Comparison of ENCODE assay signal across 1 cellular context in genomic region chr4:99893991-99894981, GRCh38.
TF ChIP-seq lines count a peak whose summit lies in the region.

Gene LAMTOR3 (minus strand): TSS chr4:99894427. CDS start chr4:99893963, 464 bp downstream.

TF ChIP-seq in GM12878, 131 proteins besides CTCF, POLR2A, EP300 and RAD21 (continued from another document and continues in another):
- TF ChIP-seq EED (IDR thresholded peaks at IDR 0.05; ENCODE audit: low read depth) (no peak), SUZ12 (IDR thresholded peaks at IDR 0.05; ENCODE audit: unreplicated experiment) (no peak), BCL11A (IDR thresholded peaks at IDR 0.05; ENCODE audit: low read depth, low read length) (no peak), RCOR1 (conservative IDR thresholded peaks at IDR 0.05; ENCODE audit: low read depth, low read length) (no peak), JUND (IDR thresholded peaks at IDR 0.05; ENCODE audit: low read depth, low read length) (no peak; the same call in 1 of the 2 replicates), CBX5 (IDR thresholded peaks at IDR 0.05; ENCODE audit: low read depth) (no peak), HDAC6 (IDR thresholded peaks at IDR 0.05; ENCODE audit: unreplicated experiment) (no peak), FOXK2 (IDR thresholded peaks at IDR 0.05) (no peak), RBBP5 (conservative IDR thresholded peaks at IDR 0.05) (no peak), RELA (IDR thresholded peaks at IDR 0.05; ENCODE audit: borderline replicate concordance, partially characterized antibody) (no peak), CBFB (IDR thresholded peaks at IDR 0.05; ENCODE audit: low read depth) (no peak), NBN (IDR thresholded peaks at IDR 0.05) (no peak), HCFC1 (IDR thresholded peaks at IDR 0.05; ENCODE audit: low read length) (peak; percentile 72), ZNF622 (IDR thresholded peaks at IDR 0.05) (no peak), TCF3 (IDR thresholded peaks at IDR 0.05; ENCODE audit: borderline replicate concordance, insufficient read depth, low read depth, low read length) (no peak), POLR2AphosphoS5 (IDR thresholded peaks at IDR 0.05; ENCODE audit: low read length) (peak; percentile 83), RAD51 (IDR thresholded peaks at IDR 0.05) (peak; percentile 88), ZNF24 (IDR thresholded peaks at IDR 0.05) (no peak), ZNF217 (IDR thresholded peaks at IDR 0.05) (no peak), E2F4 (IDR thresholded peaks at IDR 0.05; ENCODE audit: low read depth, low read length) (no peak), SPI1 (IDR thresholded peaks at IDR 0.05; ENCODE audit: borderline replicate concordance, insufficient read depth, low read depth, low read length) (no peak), FOXM1 (IDR thresholded peaks at IDR 0.05; ENCODE audit: low read depth, low read length) (no peak), NR2F1 (conservative IDR thresholded peaks at IDR 0.05) (no peak), ZNF384 (IDR thresholded peaks at IDR 0.05; ENCODE audit: borderline replicate concordance, low read depth, low read length) (no peak), PAX5 (IDR thresholded peaks at IDR 0.05; ENCODE audit: borderline replicate concordance, low read depth, low read length) (no peak), CUX1 (IDR thresholded peaks at IDR 0.05; ENCODE audit: insufficient replicate concordance, low read depth, low read length) (no peak), FOS (IDR thresholded peaks at IDR 0.05; ENCODE audit: borderline replicate concordance, extremely low read depth, insufficient read length) (no peak), CBX3 (IDR thresholded peaks at IDR 0.05; ENCODE audit: borderline replicate concordance, low read depth) (no peak), KAT2A (conservative IDR thresholded peaks at IDR 0.05; ENCODE audit: control insufficient read depth, low read depth, low read length) (no peak), NR2C1 (IDR thresholded peaks at IDR 0.05) (peak; percentile 97), SIX5 (IDR thresholded peaks at IDR 0.05; ENCODE audit: low read depth, low read length, severe bottlenecking) (peak; percentile 47), GABPA (IDR thresholded peaks at IDR 0.05; ENCODE audit: low read depth) (peak; percentile 93), YY1 (IDR thresholded peaks at IDR 0.05; ENCODE audit: low read depth, low read length) (0 out of 2 replicates have a peak, but pooled peaks have one; percentile 8), TAF1 (IDR thresholded peaks at IDR 0.05; ENCODE audit: borderline replicate concordance, low read depth, low read length) (no peak), MYC (IDR thresholded peaks at IDR 0.05; ENCODE audit: insufficient read depth, insufficient read length, insufficient replicate concordance, low read length, severe bottlenecking) (no peak), STAT3 (IDR thresholded peaks at IDR 0.05; ENCODE audit: low read depth, low read length) (no peak), IKZF2 (IDR thresholded peaks at IDR 0.05) (no peak), TBL1XR1 (IDR thresholded peaks at IDR 0.05; ENCODE audit: low read depth, low read length) (0 out of 2 replicates have a peak, but pooled peaks have one; percentile 77), USF2 (IDR thresholded peaks at IDR 0.05; ENCODE audit: borderline replicate concordance, low read depth, low read length) (peak; percentile 83), NFYA (IDR thresholded peaks at IDR 0.05; ENCODE audit: borderline replicate concordance, low read depth, low read length) (no peak), POLR2AphosphoS2 (IDR thresholded peaks at IDR 0.05; ENCODE audit: low read depth, low read length) (no peak; the same call in none of the 2 replicates), RFX5 (IDR thresholded peaks at IDR 0.05; ENCODE audit: low read depth, low read length) (no peak), ETV6 (conservative IDR thresholded peaks at IDR 0.05 in 1 of 2, IDR thresholded peaks at IDR 0.05 in 1 of 2; ENCODE audit: borderline replicate concordance in 1 of 2, low read depth in 1 of 2) (0 out of 4 replicates have a peak, but pooled peaks of 1 of the 2 experiments have one; percentile 39), CHD2 (IDR thresholded peaks at IDR 0.05; ENCODE audit: borderline replicate concordance, low read depth, low read length) (peak; percentile 59; the same call in 1 of the 2 replicates), LARP7 (IDR thresholded peaks at IDR 0.05) (no peak)
- TF ChIP-seq, protein P1, sequence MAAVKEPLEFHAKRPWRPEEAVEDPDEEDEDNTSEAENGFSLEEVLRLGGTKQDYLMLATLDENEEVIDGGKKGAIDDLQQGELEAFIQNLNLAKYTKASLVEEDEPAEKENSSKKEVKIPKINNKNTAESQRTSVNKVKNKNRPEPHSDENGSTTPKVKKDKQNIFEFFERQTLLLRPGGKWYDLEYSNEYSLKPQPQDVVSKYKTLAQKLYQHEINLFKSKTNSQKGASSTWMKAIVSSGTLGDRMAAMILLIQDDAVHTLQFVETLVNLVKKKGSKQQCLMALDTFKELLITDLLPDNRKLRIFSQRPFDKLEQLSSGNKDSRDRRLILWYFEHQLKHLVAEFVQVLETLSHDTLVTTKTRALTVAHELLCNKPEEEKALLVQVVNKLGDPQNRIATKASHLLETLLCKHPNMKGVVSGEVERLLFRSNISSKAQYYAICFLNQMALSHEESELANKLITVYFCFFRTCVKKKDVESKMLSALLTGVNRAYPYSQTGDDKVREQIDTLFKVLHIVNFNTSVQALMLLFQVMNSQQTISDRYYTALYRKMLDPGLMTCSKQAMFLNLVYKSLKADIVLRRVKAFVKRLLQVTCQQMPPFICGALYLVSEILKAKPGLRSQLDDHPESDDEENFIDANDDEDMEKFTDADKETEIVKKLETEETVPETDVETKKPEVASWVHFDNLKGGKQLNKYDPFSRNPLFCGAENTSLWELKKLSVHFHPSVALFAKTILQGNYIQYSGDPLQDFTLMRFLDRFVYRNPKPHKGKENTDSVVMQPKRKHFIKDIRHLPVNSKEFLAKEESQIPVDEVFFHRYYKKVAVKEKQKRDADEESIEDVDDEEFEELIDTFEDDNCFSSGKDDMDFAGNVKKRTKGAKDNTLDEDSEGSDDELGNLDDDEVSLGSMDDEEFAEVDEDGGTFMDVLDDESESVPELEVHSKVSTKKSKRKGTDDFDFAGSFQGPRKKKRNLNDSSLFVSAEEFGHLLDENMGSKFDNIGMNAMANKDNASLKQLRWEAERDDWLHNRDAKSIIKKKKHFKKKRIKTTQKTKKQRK (IDR thresholded peaks at IDR 0.05; ENCODE audit: low read depth, low read length): no peak
- TF ChIP-seq, protein P2, sequence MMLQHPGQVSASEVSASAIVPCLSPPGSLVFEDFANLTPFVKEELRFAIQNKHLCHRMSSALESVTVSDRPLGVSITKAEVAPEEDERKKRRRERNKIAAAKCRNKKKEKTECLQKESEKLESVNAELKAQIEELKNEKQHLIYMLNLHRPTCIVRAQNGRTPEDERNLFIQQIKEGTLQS (IDR thresholded peaks at IDR 0.05; ENCODE audit: borderline replicate concordance, extremely low read depth, low read depth, low read length): peak; percentile 69; the same call in 1 of the 2 replicates
- TF ChIP-seq, protein P3, sequence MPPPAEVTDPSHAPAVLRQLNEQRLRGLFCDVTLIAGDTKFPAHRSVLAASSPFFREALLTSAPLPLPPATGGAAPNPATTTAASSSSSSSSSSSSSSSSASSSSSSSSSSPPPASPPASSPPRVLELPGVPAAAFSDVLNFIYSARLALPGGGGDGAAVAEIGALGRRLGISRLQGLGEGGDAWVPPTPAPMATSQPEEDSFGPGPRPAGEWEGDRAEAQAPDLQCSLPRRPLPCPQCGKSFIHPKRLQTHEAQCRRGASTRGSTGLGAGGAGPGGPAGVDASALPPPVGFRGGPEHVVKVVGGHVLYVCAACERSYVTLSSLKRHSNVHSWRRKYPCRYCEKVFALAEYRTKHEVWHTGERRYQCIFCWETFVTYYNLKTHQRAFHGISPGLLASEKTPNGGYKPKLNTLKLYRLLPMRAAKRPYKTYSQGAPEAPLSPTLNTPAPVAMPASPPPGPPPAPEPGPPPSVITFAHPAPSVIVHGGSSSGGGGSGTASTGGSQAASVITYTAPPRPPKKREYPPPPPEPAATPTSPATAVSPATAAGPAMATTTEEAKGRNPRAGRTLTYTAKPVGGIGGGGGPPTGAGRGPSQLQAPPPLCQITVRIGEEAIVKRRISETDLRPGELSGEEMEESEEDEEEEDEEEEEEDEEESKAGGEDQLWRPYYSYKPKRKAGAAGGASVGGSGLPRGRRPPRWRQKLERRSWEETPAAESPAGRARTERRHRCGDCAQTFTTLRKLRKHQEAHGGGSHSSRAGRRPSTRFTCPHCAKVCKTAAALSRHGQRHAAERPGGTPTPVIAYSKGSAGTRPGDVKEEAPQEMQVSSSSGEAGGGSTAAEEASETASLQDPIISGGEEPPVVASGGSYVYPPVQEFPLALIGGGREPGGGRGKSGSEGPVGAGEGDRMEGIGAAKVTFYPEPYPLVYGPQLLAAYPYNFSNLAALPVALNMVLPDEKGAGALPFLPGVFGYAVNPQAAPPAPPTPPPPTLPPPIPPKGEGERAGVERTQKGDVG (CRISPR knock-in tag; IDR thresholded peaks at IDR 0.05): no peak
- TF ChIP-seq, protein P4, sequence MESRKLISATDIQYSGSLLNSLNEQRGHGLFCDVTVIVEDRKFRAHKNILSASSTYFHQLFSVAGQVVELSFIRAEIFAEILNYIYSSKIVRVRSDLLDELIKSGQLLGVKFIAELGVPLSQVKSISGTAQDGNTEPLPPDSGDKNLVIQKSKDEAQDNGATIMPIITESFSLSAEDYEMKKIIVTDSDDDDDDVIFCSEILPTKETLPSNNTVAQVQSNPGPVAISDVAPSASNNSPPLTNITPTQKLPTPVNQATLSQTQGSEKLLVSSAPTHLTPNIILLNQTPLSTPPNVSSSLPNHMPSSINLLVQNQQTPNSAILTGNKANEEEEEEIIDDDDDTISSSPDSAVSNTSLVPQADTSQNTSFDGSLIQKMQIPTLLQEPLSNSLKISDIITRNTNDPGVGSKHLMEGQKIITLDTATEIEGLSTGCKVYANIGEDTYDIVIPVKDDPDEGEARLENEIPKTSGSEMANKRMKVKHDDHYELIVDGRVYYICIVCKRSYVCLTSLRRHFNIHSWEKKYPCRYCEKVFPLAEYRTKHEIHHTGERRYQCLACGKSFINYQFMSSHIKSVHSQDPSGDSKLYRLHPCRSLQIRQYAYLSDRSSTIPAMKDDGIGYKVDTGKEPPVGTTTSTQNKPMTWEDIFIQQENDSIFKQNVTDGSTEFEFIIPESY (IDR thresholded peaks at IDR 0.05): no peak
- TF ChIP-seq, protein P5, sequence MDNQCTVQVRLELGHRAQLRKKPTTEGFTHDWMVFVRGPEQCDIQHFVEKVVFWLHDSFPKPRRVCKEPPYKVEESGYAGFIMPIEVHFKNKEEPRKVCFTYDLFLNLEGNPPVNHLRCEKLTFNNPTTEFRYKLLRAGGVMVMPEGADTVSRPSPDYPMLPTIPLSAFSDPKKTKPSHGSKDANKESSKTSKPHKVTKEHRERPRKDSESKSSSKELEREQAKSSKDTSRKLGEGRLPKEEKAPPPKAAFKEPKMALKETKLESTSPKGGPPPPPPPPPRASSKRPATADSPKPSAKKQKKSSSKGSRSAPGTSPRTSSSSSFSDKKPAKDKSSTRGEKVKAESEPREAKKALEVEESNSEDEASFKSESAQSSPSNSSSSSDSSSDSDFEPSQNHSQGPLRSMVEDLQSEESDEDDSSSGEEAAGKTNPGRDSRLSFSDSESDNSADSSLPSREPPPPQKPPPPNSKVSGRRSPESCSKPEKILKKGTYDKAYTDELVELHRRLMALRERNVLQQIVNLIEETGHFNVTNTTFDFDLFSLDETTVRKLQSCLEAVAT (IDR thresholded peaks at IDR 0.05): 0 out of 2 replicates have a peak, but pooled peaks have one; percentile 22
